In the genomic region with DNA sequence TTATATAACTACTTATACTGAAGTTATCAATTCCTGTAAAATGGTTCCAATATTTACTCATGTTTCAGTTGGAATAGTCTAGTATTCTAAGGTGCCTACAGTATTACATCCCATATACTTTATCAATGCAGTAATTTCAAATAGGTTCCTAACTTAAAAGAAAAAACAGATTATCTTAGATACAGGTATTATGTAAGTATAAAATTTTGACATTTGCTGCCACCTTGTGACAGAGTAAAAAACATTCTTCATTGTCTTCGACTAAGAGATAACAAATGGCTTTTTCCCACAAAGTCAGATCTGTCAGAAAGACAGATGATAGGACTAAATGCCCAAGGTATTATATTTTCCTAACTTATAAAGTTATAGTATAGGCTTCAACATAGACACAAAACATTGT, we compare ENCODE assay signal across 10 cellular contexts.
DNase-seq lines count a peak whose midpoint lies in the region; ATAC-seq and TF ChIP-seq lines count a peak whose summit lies in the region.
"Had no signal": no experiment of that assay in that cellular context is flagged by ENCODE, and none has a peak within 500 bp of the region (broad histone marks: within the 10 kb centered on the region; RNA-seq: fewer than 3 reads in every experiment).

No MANE protein-coding gene starts in this region.

- H3K79me2 ChIP-seq in MM.1S (ENCODE audit: low read length) = no peaks in the 10 kb centered on the region

- H3K9me3 ChIP-seq in MM.1S (replicated peaks; ENCODE audit: insufficient read depth, low read length) = no peaks in the 10 kb centered on the region
- peaks cover 0 to 9% of the 10 kb centered on the region in 2 donors for H3K9me3 ChIP-seq in breast epithelium
- H3K9me3 ChIP-seq in mucosa of descending colon = no peaks in the 10 kb centered on the region

- TF ChIP-seq CTCF in MM.1S (IDR thresholded peaks at IDR 0.05; ENCODE audit: low read length) (peak; percentile 20), breast epithelium (IDR thresholded peaks at IDR 0.05) (peak in 2 of 3 donors; percentile 42 to 51), mucosa of descending colon (IDR thresholded peaks at IDR 0.05) (no peak)

- H3K4me3 ChIP-seq in MM.1S (ENCODE audit: low read length) (no peak overlapping the region), breast epithelium (no peak overlapping the region), mucosa of descending colon (no peak overlapping the region)
- H3K4me3 ChIP-seq: BLaER1 treated with 17β-estradiol and CSF1 and Interleukin-3, amounts not matched to agents 10 nM and 100 nM; skin epidermis had no signal

- H3K9me2 ChIP-seq in MM.1S (replicated peaks; ENCODE audit: insufficient read depth, low read length) = no peaks in the 10 kb centered on the region

- no peak overlapping the region for H3K27ac ChIP-seq in MM.1S (ENCODE audit: low read length)
- no peak overlapping the region for H3K27ac ChIP-seq in breast epithelium
- H3K27ac ChIP-seq: BLaER1 treated with 17β-estradiol and CSF1 and Interleukin-3, amounts not matched to agents 10 nM and 100 nM; skin epidermis had no signal

- peak; percentile 44 for ATAC-seq in mucosa of descending colon

- no peak for TF ChIP-seq POLR2A in breast epithelium (IDR thresholded peaks at IDR 0.05)

- H4K20me1 ChIP-seq in MM.1S (ENCODE audit: insufficient read depth, low read length) = no peaks in the 10 kb centered on the region
- H4K20me1 ChIP-seq: BLaER1 treated with 17β-estradiol and CSF1 and Interleukin-3, amounts not matched to agents 10 nM and 100 nM had no signal

- peak; percentile 18 for DNase-seq in NCI-H1092 treated with DMSO at 0.1 percent for 48 hours (lab: John Stamatoyannopoulos, UW)
- DNase-seq in NCI-H1092 (lab: John Stamatoyannopoulos, UW) = no peak
- DNase-seq in MM.1S = no peak
- no peak for DNase-seq in breast epithelium (ENCODE audit: low spot score in 2 of 2)
- DNase-seq in mucosa of descending colon = peak in 1 of 3 donors; percentile 14
- DNase-seq in GDM1 (lab: John Stamatoyannopoulos, UW) = no peak
- no peak for DNase-seq in HK-2 (ENCODE audit: unreplicated experiment)
- no peak for DNase-seq in anterior cingulate cortex (lab: John Stamatoyannopoulos, UW)

- intact Hi-C loops in breast epithelium (cut with DNase I; ENCODE audit: low total_unique reads) (loop anchor here (10.0 kb wide), 1 partner anchor 169 kb away; no protein-coding TSS in a partner anchor), mucosa of descending colon (cut with DNase I, micrococcal nuclease) (loop anchor here (5.0 kb wide), 2 partner anchors 171 to 176 kb away; no protein-coding TSS in a partner anchor)

- no peaks in the 10 kb centered on the region for H3F3A ChIP-seq in MM.1S (ENCODE audit: insufficient read depth, low read length)

- no peak overlapping the region for H3K4me2 ChIP-seq in MM.1S (ENCODE audit: low read depth, low read length)
- H3K4me2 ChIP-seq: BLaER1 treated with 17β-estradiol and CSF1 and Interleukin-3, amounts not matched to agents 10 nM and 100 nM had no signal

- H3K4me1 ChIP-seq in MM.1S (ENCODE audit: low read length) = no peaks in the 10 kb centered on the region
- no peaks in the 10 kb centered on the region for H3K4me1 ChIP-seq in breast epithelium
- H3K4me1 ChIP-seq in mucosa of descending colon (ENCODE audit: low read depth) = peaks cover 6% of the 10 kb centered on the region
- H3K4me1 ChIP-seq: BLaER1 treated with 17β-estradiol and CSF1 and Interleukin-3, amounts not matched to agents 10 nM and 100 nM had no signal

- H3K27me3 ChIP-seq in MM.1S (replicated peaks; ENCODE audit: insufficient read depth, low read length) (no peaks in the 10 kb centered on the region), breast epithelium (no peaks in the 10 kb centered on the region)
- H3K27me3 ChIP-seq: BLaER1 treated with 17β-estradiol and CSF1 and Interleukin-3, amounts not matched to agents 10 nM and 100 nM had no signal

- no peak overlapping the region for H2AFZ ChIP-seq in MM.1S (ENCODE audit: low read length)

- no peak overlapping the region for H3K9ac ChIP-seq in MM.1S (ENCODE audit: low read length)
- H3K9ac ChIP-seq: BLaER1 treated with 17β-estradiol and CSF1 and Interleukin-3, amounts not matched to agents 10 nM and 100 nM had no signal

- H3K36me3 ChIP-seq in MM.1S (replicated peaks; ENCODE audit: insufficient read depth, low read length) (no peaks in the 10 kb centered on the region), breast epithelium (no peaks in the 10 kb centered on the region), mucosa of descending colon (ENCODE audit: low read depth) (no peaks in the 10 kb centered on the region)
